ENCODE assay signal across 11 cellular contexts in genomic region chr4:16914208-16914607, GRCh38. TPM values are rescaled to one million over a fixed set of nuclear protein-coding genes. Genes with fewer than 3 reads are reported as not detected.
DNase-seq lines count a peak whose midpoint lies in the region; ATAC-seq, FAIRE-seq and TF ChIP-seq lines count a peak whose summit lies in the region.
"Had no signal": no experiment of that assay in that cellular context is flagged by ENCODE, and none has a peak within 500 bp of the region (broad histone marks: within the 10 kb centered on the region; RNA-seq: fewer than 3 reads in every experiment).

No MANE protein-coding gene starts in this region.

- TF ChIP-seq CTCF in bronchial epithelial cell (IDR thresholded peaks at IDR 0.05; ENCODE audit: insufficient read depth, low read length, severe bottlenecking) (peak; percentile 34), kidney (IDR thresholded peaks at IDR 0.05; ENCODE audit: borderline replicate concordance, extremely low read depth, insufficient read depth) (peak; percentile 36), gastrocnemius medialis (IDR thresholded peaks at IDR 0.05 in 4 of 5, conservative IDR thresholded peaks at IDR 0.05 in 1 of 5) (no peak)

- ATAC-seq in gastrocnemius medialis (no peak), aorta (ENCODE audit: low FRiP score) (no peak)

- no peaks in the 10 kb centered on the region for H3K9me3 ChIP-seq in kidney (ENCODE audit: control insufficient read depth in 1 of 2, low read length in 2 of 2)
- H3K9me3 ChIP-seq in gastrocnemius medialis = no peaks in the 10 kb centered on the region
- no peaks in the 10 kb centered on the region for H3K9me3 ChIP-seq in aorta (ENCODE audit: control insufficient read depth, low read length)
- H3K9me3 ChIP-seq: ovary had no signal

- no peak for TF ChIP-seq POLR2A in gastrocnemius medialis (IDR thresholded peaks at IDR 0.05)

- H3K9ac ChIP-seq in kidney (ENCODE audit: low read length in 2 of 2) = no peak overlapping the region

- H3K27ac ChIP-seq in kidney (ENCODE audit: low read depth in 2 of 2, low read length in 2 of 2) (no peak overlapping the region), gastrocnemius medialis (no peak overlapping the region), aorta (ENCODE audit: low read depth in 1 of 2, low read length in 2 of 2) (no peak overlapping the region)
- H3K27ac ChIP-seq: ovary had no signal

- H3K36me3 ChIP-seq in bronchial epithelial cell (ENCODE audit: control insufficient read depth, insufficient read depth, low read length) (no peaks in the 10 kb centered on the region), kidney (ENCODE audit: control insufficient read depth in 1 of 2, insufficient read depth in 2 of 2, low read length in 2 of 2) (no peaks in the 10 kb centered on the region), gastrocnemius medialis (no peaks in the 10 kb centered on the region), aorta (ENCODE audit: control insufficient read depth in 1 of 2, insufficient read depth in 2 of 2, low read length in 1 of 2) (no peaks in the 10 kb centered on the region)
- H3K36me3 ChIP-seq: ovary had no signal

- no peak overlapping the region for H3K4me3 ChIP-seq in bronchial epithelial cell (ENCODE audit: low read depth, low read length)
- H3K4me3 ChIP-seq in kidney (ENCODE audit: low read length in 2 of 2) = no peak overlapping the region
- H3K4me3 ChIP-seq in gastrocnemius medialis = no peak overlapping the region
- no peak overlapping the region for H3K4me3 ChIP-seq in aorta (ENCODE audit: low read length in 2 of 2)
- H3K4me3 ChIP-seq: ovary had no signal

- no peaks in the 10 kb centered on the region for H3K27me3 ChIP-seq in bronchial epithelial cell (ENCODE audit: control insufficient read depth, insufficient read depth, low read length)
- no peaks in the 10 kb centered on the region for H3K27me3 ChIP-seq in gastrocnemius medialis
- no peaks in the 10 kb centered on the region for H3K27me3 ChIP-seq in aorta (ENCODE audit: control insufficient read depth in 1 of 2, insufficient read depth in 2 of 2, low read length in 1 of 2)
- H3K27me3 ChIP-seq: ovary had no signal

- H3K4me1 ChIP-seq in kidney (ENCODE audit: control insufficient read depth in 1 of 2, insufficient read depth in 1 of 2, low read depth in 1 of 2, low read length in 2 of 2) = no peaks in the 10 kb centered on the region
- H3K4me1 ChIP-seq in gastrocnemius medialis = no peaks in the 10 kb centered on the region
- no peaks in the 10 kb centered on the region for H3K4me1 ChIP-seq in aorta (ENCODE audit: control insufficient read depth in 1 of 2, insufficient read depth in 2 of 2, low read length in 2 of 2)

- in situ Hi-C loops in gastrocnemius medialis (cut with MboI; ENCODE audit: low sequenced_read_pairs in 4 of 4) = loop anchor here in 1 of 4 donors (10.0 kb wide), 1 partner anchor 411 kb away; no protein-coding TSS in a partner anchor

- intact Hi-C loops in kidney (cut with DNase I) (no loop called here), gastrocnemius medialis (cut with DNase I; ENCODE audit: low total_unique reads) (no loop called here), aorta (cut with DNase I) (loop anchor here in 1 of 2 donors (5.0 kb wide), 1 partner anchor 413 kb away; no protein-coding TSS in a partner anchor)

- FAIRE-seq in bronchial epithelial cell (lab: Jason Lieb, UNC) (no peak), kidney (lab: Jason Lieb, UNC) (no peak)

- 90 to 96% methylated on average over 1 of the region's 1 CpG for WGBS in aorta, 2 donors

- DNase-seq in AG08395 (ENCODE audit: low spot score) (peak; percentile 45), HT-29 (ENCODE audit: low spot score) (peak; percentile 5), bronchial epithelial cell (ENCODE audit: low read depth) (peak; percentile 18), kidney (no peak), gastrocnemius medialis (no peak), T-helper 2 cell (no peak), NCI-H2196 (lab: John Stamatoyannopoulos, UW; ENCODE audit: unreplicated experiment) (no peak), aorta (no peak)
- DNase-seq: activated CD4-positive, alpha-beta T cell treated with anti-CD3 and anti-CD28 coated beads, Interleukin-2, amount 50 U/mL, for 48 hours; CD4-positive, CD25-positive, alpha-beta regulatory T cell had no signal

RNA-seq across cellular contexts. Expression of gene LDB2, which starts 15.8 kb away (rescaled TPM):
- total RNA-seq in HT-29 (2014; rRNA removed; shearing (Covaris generic)) = not detected in 2 replicates
- total RNA-seq in bronchial epithelial cell = not detected in 2 replicates
- 59.9 TPM for total RNA-seq in kidney
- polyA plus RNA-seq in kidney (ENCODE audit: insufficient read depth, low read depth, low replicate concordance) = 26.9 TPM
- 10 to 100 TPM in 3 of 4 donors, 1 to 10 TPM in 1; 7.0 to 26.4 (median 18.1) TPM for total RNA-seq in gastrocnemius medialis
- total RNA-seq in aorta = 100 to 1,000 TPM in 1 of 2 donors, 10 to 100 TPM in 1; 91.5 to 128 TPM
- polyA plus RNA-seq in aorta = 10 to 100 TPM; 11.0 to 20.0 TPM
- total RNA-seq: CD4-positive, CD25-positive, alpha-beta regulatory T cell had no signal
- polyA plus RNA-seq: CD4-positive, CD25-positive, alpha-beta regulatory T cell had no signal

Comparison
In these comparisons a context has a peak if more than half of its experiments do, and no peak if none do; other contexts are left out.
1. DNase-seq: peak in AG08395 (single experiment), HT-29 (single experiment) and bronchial epithelial cell (single experiment); none in kidney (single experiment), gastrocnemius medialis (0 of 2), T-helper 2 cell (0 of 5), NCI-H2196 (single experiment) and aorta (0 of 2).
2. CTCF ChIP-seq: peak in bronchial epithelial cell (single experiment) and kidney (single experiment); none in gastrocnemius medialis (0 of 5).